In the genomic region with DNA sequence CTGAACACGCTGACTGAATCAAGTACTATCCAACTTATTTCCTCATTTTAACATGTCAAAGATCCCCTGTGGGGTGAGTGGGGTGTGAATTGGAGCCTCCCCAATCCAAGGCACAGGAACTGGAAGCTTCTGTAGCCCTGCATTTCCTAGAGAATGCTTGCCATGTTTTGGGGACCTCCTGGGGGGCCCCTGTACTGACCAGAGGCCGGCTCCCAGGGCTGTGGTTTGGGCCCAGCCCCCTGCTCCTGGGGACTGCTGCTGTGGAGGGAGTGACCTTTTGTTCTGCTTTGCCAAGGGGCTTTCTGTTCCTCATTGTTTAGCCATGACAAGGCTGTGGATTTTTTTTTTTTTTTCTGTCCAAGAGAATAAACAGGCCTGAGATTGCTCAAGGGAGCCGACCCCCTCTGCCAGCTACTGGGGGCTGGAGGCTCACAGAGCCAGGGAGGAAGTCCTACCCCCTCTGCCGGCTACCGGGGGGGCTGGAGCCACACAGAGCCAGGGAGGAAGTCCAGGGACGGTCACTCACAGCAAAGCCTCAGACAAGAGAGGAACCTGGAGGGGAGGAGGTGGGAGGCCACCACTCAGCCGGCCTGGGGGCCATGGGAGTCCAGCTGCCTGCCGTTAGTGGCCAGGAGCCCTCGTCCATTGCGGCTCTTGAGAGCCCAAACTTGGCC, we compare ENCODE assay signal across 8 cellular contexts. TPM values are rescaled to one million over a fixed set of nuclear protein-coding genes. Genes with fewer than 3 reads are reported as not detected.
DNase-seq lines count a peak whose midpoint lies in the region; ATAC-seq and TF ChIP-seq lines count a peak whose summit lies in the region.

No MANE protein-coding gene starts in this region.

- H3K27me3 ChIP-seq in neutrophil = no peaks in the 10 kb centered on the region

- POLR2A ChIA-PET in T-cell (lab: Charles Lee) = interaction anchor here in 1 of 2 donors (1.1 kb wide), 1 partner anchor 28 kb away, joined by 3 read pairs; no protein-coding TSS in a partner anchor

- H3K27me3 Mint-ChIP-seq in T-cell = no peaks in the 10 kb centered on the region

- peaks cover 99 to 100% of the 10 kb centered on the region in 2 experiments for H3K4me1 ChIP-seq in neutrophil (ENCODE audit: control insufficient read depth in 1 of 2, insufficient read depth in 1 of 2, low read depth in 1 of 2, low read length in 1 of 2)

- H3K36me3 Mint-ChIP-seq in T-cell = peaks cover 16% of the 10 kb centered on the region

- H3K4me1 Mint-ChIP-seq in T-cell = peaks cover 72 to 87% (median 85%) of the 10 kb centered on the region in 3 donors

- CTCF ChIA-PET in T-cell (lab: Charles Lee) = interaction anchor here in 1 of 2 donors (0.9 to 1.5 kb wide), 2 partner anchors 45 to 59 kb away, joined by 4 read pairs; no protein-coding TSS in a partner anchor

- no peak overlapping the region for H3K4me3 ChIP-seq in foreskin fibroblast (ENCODE audit: low read depth in 1 of 2, low read length in 2 of 2)
- peak overlapping the region; percentile 67 to 88 for H3K4me3 ChIP-seq in neutrophil (ENCODE audit: low read depth in 1 of 2, low read length in 1 of 2)

- peaks cover 52% of the 10 kb centered on the region for H3K36me3 ChIP-seq in neutrophil

- DNase-seq in GM03348 (ENCODE audit: low spot score) = peak; percentile 79
- no peak for DNase-seq in T-cell
- peak; percentile 66 to 71 for DNase-seq in foreskin fibroblast
- no peak for DNase-seq in activated gamma-delta T cell treated with Interleukin-2 at 50 U/mL for 16 hours
- no peak for DNase-seq in HUDEP-2 (lab: John Stamatoyannopoulos, UW; ENCODE audit: unreplicated experiment in 76 of 76)
- no peak for DNase-seq in NCI-H1417 treated with DMSO at 0.1 percent for 48 hours (lab: John Stamatoyannopoulos, UW)

- no peak for ATAC-seq in T-cell (replicated peaks in 1 of 4)
- no peak for ATAC-seq in GM18907 (IDR thresholded peaks at IDR 0.05; ENCODE audit: unreplicated experiment)

- H3K9me3 ChIP-seq in neutrophil = no peaks in the 10 kb centered on the region

- H3K9me3 Mint-ChIP-seq in T-cell = no peaks in the 10 kb centered on the region

- peak overlapping the region; percentile 60 to 61 for H3K27ac Mint-ChIP-seq in T-cell

- peak; percentile 24 for TF ChIP-seq CTCF in foreskin fibroblast (IDR thresholded peaks at IDR 0.05; ENCODE audit: low read depth, low read length)
- peak; percentile 83 for TF ChIP-seq CTCF in neutrophil (IDR thresholded peaks at IDR 0.05)

- H3K27ac ChIP-seq in neutrophil = peak overlapping the region; percentile 97

- no peak overlapping the region for H3K4me3 Mint-ChIP-seq in T-cell

RNA-seq across cellular contexts. Expression of a gene that starts 17.4 kb away (rescaled TPM):
- total RNA-seq in T-cell = 100 to 1,000 TPM in 2 of 5 donors, 10 to 100 TPM in 3; 55.0 to 130 (median 99.6) TPM

RNA-seq across cellular contexts. Expression of a gene that starts 45.7 kb away (rescaled TPM):
- 10 to 100 TPM; 73.5 to 85.9 (median 75.8) TPM for total RNA-seq in T-cell

Comparison
In these comparisons a context has a peak if more than half of its experiments do, and no peak if none do; other contexts are left out.
1. DNase-seq: peak in GM03348 (single experiment) and foreskin fibroblast (2 of 2); none in T-cell (0 of 34), activated gamma-delta T cell treated with Interleukin-2 at 50 U/mL for 16 hours (single experiment), HUDEP-2 (0 of 76) and NCI-H1417 treated with DMSO at 0.1 percent for 48 hours (single experiment).
2. H3K4me3 ChIP-seq: peak in neutrophil (2 of 2); none in foreskin fibroblast (0 of 2).